ENCODE assay signal across 26 cellular contexts in genomic region chr20:14716251-14716650, GRCh38.
DNase-seq lines count a peak whose midpoint lies in the region; ATAC-seq and TF ChIP-seq lines count a peak whose summit lies in the region.
"Had no signal": no experiment of that assay in that cellular context is flagged by ENCODE, and none has a peak within 500 bp of the region (broad histone marks: within the 10 kb centered on the region; RNA-seq: fewer than 3 reads in every experiment).

No MANE protein-coding gene starts in this region.

- no peaks in the 10 kb centered on the region for H3K23me2 ChIP-seq in H9 (ENCODE audit: insufficient read length, low read depth, low read length, poor library complexity, severe bottlenecking)

- H3K4me3 ChIP-seq in iPS-18a (ENCODE audit: low read length), result peak overlapping the region; percentile 41
- H3K4me3 ChIP-seq in neuron (ENCODE audit: low read length), result peak overlapping the region; percentile 2
- H3K4me3 ChIP-seq in Karpas-422 (ENCODE audit: low read length), result no peak overlapping the region
- H3K4me3 ChIP-seq: pancreas, PC-9, right atrium auricular region, smooth muscle cell, tibial nerve had no signal

- DNase-seq in H9 (peak; percentile 51), cerebellum (ENCODE audit: low spot score) (peak; percentile 24), HuH-7 (ENCODE audit: low spot score) (no peak), Karpas-422 (no peak)
- DNase-seq in activated CD8-positive, alpha-beta memory T cell treated with anti-CD3 and anti-CD28 coated beads, Interleukin-2, amount 50 U/mL, for 4 hours, result no peak
- DNase-seq: ACHN; activated CD4-positive, alpha-beta T cell treated with anti-CD3 and anti-CD28 coated beads, Interleukin-2, amount 10 ng/mL, durations not matched to agents 24 days and 14 days; activated T-cell treated with anti-CD3 and anti-CD28 coated beads, Interleukin-2, amount 50 U/mL, for 4 hours; cerebellar nuclear complex; DMS153; HCEC 1CT; immature natural killer cell; NCI-H1436 treated with DMSO at 0.1 percent for 48 hours; NK-92 treated with Interleukin-12 subunit alpha and Interleukin-12 subunit beta, amount 100 ng/mL, for 24 hours; pancreas; PC-9; stimulated activated CD4-positive, alpha-beta T cell treated with anti-CD3 and anti-CD28 coated beads, Interleukin-2, amount 100 ng/mL, for 24 hours had no signal

- no peaks in the 10 kb centered on the region for H3K36me3 ChIP-seq in iPS-18a (ENCODE audit: control insufficient read depth, low read depth, low read length)
- no peaks in the 10 kb centered on the region for H3K36me3 ChIP-seq in neuron (ENCODE audit: insufficient read depth, low read length)
- H3K36me3 ChIP-seq in Karpas-422 (ENCODE audit: insufficient read depth, low read length), result no peaks in the 10 kb centered on the region
- H3K36me3 ChIP-seq: pancreas, right atrium auricular region, tibial nerve had no signal

- peak overlapping the region; percentile 10 for H3K9ac ChIP-seq in H9 (ENCODE audit: extremely low read depth, insufficient read length, low read length)
- no peak overlapping the region for H3K9ac ChIP-seq in iPS-18a (ENCODE audit: low read length)
- H3K9ac ChIP-seq in Karpas-422 (ENCODE audit: low read length), result no peak overlapping the region
- H3K9ac ChIP-seq: KMS-11 had no signal

- no peak overlapping the region for H2AK5ac ChIP-seq in H9 (ENCODE audit: insufficient read length, low read length)

- ATAC-seq in HG03565 (IDR thresholded peaks at IDR 0.05; ENCODE audit: unreplicated experiment), result no peak
- ATAC-seq: activated T-cell treated with anti-CD3 and anti-CD28 coated beads, Interleukin-2, amount 50 U/mL, for 4 hours; pancreas; Right ventricle myocardium inferior had no signal

- H3K79me1 ChIP-seq in H9 (ENCODE audit: insufficient read depth, low read depth, low read length, poor library complexity, severe bottlenecking), result no peaks in the 10 kb centered on the region

- TF ChIP-seq CTCF in H9 (conservative IDR thresholded peaks at IDR 0.05), result no peak

- no peaks in the 10 kb centered on the region for H3K27me3 Mint-ChIP-seq in H9 (ENCODE audit: low read depth)
- H3K27me3 Mint-ChIP-seq: activated CD4-positive, alpha-beta T cell treated with anti-CD3 and anti-CD28 coated beads, Interleukin-2, amount 10 ng/mL, durations not matched to agents 24 days and 14 days had no signal

- H3T11ph ChIP-seq in H9 (ENCODE audit: low read length), result no peak overlapping the region

- H3K18ac ChIP-seq in H9 (ENCODE audit: insufficient read length, low read depth, low read length), result no peak overlapping the region

- H4K8ac ChIP-seq in H9 (replicated peaks; ENCODE audit: insufficient read length, low read depth, low read length), result no peak overlapping the region

- no peak overlapping the region for H3K56ac ChIP-seq in H9 (ENCODE audit: insufficient read length, low read depth, low read length)

- H3K14ac ChIP-seq in H9 (ENCODE audit: insufficient read depth, low read length), result no peak overlapping the region

- H3K27ac ChIP-seq in H9 (ENCODE audit: insufficient read length, low read depth, low read length), result no peak overlapping the region
- H3K27ac ChIP-seq in iPS-18a (ENCODE audit: low read length), result peak overlapping the region; percentile 62
- H3K27ac ChIP-seq in Karpas-422 (ENCODE audit: low read length), result no peak overlapping the region
- H3K27ac ChIP-seq: KMS-11, pancreas, PC-9, right atrium auricular region, tibial nerve had no signal

- peak overlapping the region; percentile 46 to 55 for H3K4me3 Mint-ChIP-seq in H9
- H3K4me3 Mint-ChIP-seq: activated CD4-positive, alpha-beta T cell treated with anti-CD3 and anti-CD28 coated beads, Interleukin-2, amount 10 ng/mL, durations not matched to agents 24 days and 14 days; activated T-cell treated with anti-CD3 and anti-CD28 coated beads, Interleukin-2, amount 50 U/mL, for 4 hours; immature natural killer cell; T-helper 2 cell treated with Interferon-gamma antibody and Interleukin-4, amounts not matched to agents 5 μg/mL and 100 μg/mL, for 36 hours had no signal

- no peak overlapping the region for H2BK20ac ChIP-seq in H9 (ENCODE audit: low read depth, low read length, poor library complexity, severe bottlenecking)

- H3K4me1 ChIP-seq in H9 (ENCODE audit: insufficient read depth, low read length), result peaks cover 4% of the 10 kb centered on the region; the same call in 1 of the 2 replicates
- H3K4me1 ChIP-seq in iPS-18a (ENCODE audit: control insufficient read depth, low read depth, low read length), result peaks cover 62% of the 10 kb centered on the region
- H3K4me1 ChIP-seq in neuron (ENCODE audit: insufficient read depth, low read length), result peaks cover 23% of the 10 kb centered on the region
- no peaks in the 10 kb centered on the region for H3K4me1 ChIP-seq in Karpas-422 (ENCODE audit: low read length)
- H3K4me1 ChIP-seq: right atrium auricular region had no signal

- peaks cover 63 to 64% of the 10 kb centered on the region in 2 experiments for H3K4me1 Mint-ChIP-seq in H9
- H3K4me1 Mint-ChIP-seq: activated CD4-positive, alpha-beta T cell treated with anti-CD3 and anti-CD28 coated beads, Interleukin-2, amount 10 ng/mL, durations not matched to agents 24 days and 14 days; immature natural killer cell had no signal

- no peak overlapping the region for H3K4ac ChIP-seq in H9 (ENCODE audit: low read depth, low read length)

- no peaks in the 10 kb centered on the region for H4K20me1 ChIP-seq in H9 (ENCODE audit: control insufficient read depth, insufficient read depth, insufficient read length)
- no peaks in the 10 kb centered on the region for H4K20me1 ChIP-seq in Karpas-422 (ENCODE audit: insufficient read depth, low read depth, low read length)

- H4K5ac ChIP-seq in H9 (ENCODE audit: insufficient read length, low read depth, low read length), result no peak overlapping the region

- H2BK15ac ChIP-seq in H9 (ENCODE audit: low read depth, low read length), result no peak overlapping the region

- H3K9me3 ChIP-seq in H9 (ENCODE audit: control insufficient read depth, low read depth, low read length), result no peaks in the 10 kb centered on the region
- no peaks in the 10 kb centered on the region for H3K9me3 ChIP-seq in iPS-18a (ENCODE audit: control insufficient read depth, low read depth, low read length)
- no peaks in the 10 kb centered on the region for H3K9me3 ChIP-seq in neuron (ENCODE audit: low read length)
- H3K9me3 ChIP-seq in Karpas-422 (ENCODE audit: low read length), result no peaks in the 10 kb centered on the region
- H3K9me3 ChIP-seq: pancreas, right atrium auricular region, tibial nerve had no signal

- peaks cover 0 to 2% of the 10 kb centered on the region in 2 experiments; a peak in 1 of 5 replicates for H3K9me3 Mint-ChIP-seq in H9

- H2AFZ ChIP-seq in H9 (ENCODE audit: low read length) (no peak overlapping the region), neuron (ENCODE audit: low read depth, low read length) (peak overlapping the region; percentile 44), Karpas-422 (ENCODE audit: low read length) (no peak overlapping the region)
- H2AFZ ChIP-seq: PC-9 had no signal

- peaks cover 0 to 8% (median 4%) of the 10 kb centered on the region in 3 experiments; a peak in 3 of 7 replicates for H3K36me3 Mint-ChIP-seq in H9 (ENCODE audit: insufficient read depth in 1 of 3, low read depth in 3 of 3)

- no peak overlapping the region for H2BK12ac ChIP-seq in H9 (ENCODE audit: insufficient read length, low read depth, low read length)

- H3K79me2 ChIP-seq in H9 (ENCODE audit: insufficient read depth, low read length) (no peaks in the 10 kb centered on the region), Karpas-422 (ENCODE audit: low read length) (no peaks in the 10 kb centered on the region)

- no CpG with 5 or more reads among the region's 4 CpGs for WGBS in H9 (ENCODE audit: extremely low coverage, insufficient read length, low lambda C conversion rate)

- peak overlapping the region; percentile 83 to 97 (median 94); a peak in 6 of 7 replicates for H3K27ac Mint-ChIP-seq in H9
- H3K27ac Mint-ChIP-seq: activated CD4-positive, alpha-beta T cell treated with anti-CD3 and anti-CD28 coated beads, Interleukin-2, amount 10 ng/mL, durations not matched to agents 24 days and 14 days; immature natural killer cell; T-helper 2 cell treated with Interferon-gamma antibody and Interleukin-4, amounts not matched to agents 5 μg/mL and 100 μg/mL, for 36 hours had no signal

- H3K27me3 ChIP-seq in H9 (ENCODE audit: insufficient read depth, low read length) (no peaks in the 10 kb centered on the region), iPS-18a (ENCODE audit: control insufficient read depth, insufficient read depth, low read length) (no peaks in the 10 kb centered on the region), neuron (ENCODE audit: insufficient read depth, low read length) (no peaks in the 10 kb centered on the region), Karpas-422 (ENCODE audit: low read length) (no peaks in the 10 kb centered on the region)
- H3K27me3 ChIP-seq: pancreas, right atrium auricular region, tibial nerve had no signal

- no peak overlapping the region for H2BK5ac ChIP-seq in H9 (ENCODE audit: insufficient read length, low read length)

- H3K4me2 ChIP-seq in H9 (ENCODE audit: insufficient read depth, insufficient read length, low read length) (peak overlapping the region; percentile 55), Karpas-422 (ENCODE audit: low read depth, low read length, poor library complexity, severe bottlenecking) (no peak overlapping the region)
- H3K4me2 ChIP-seq: KMS-11, PC-9, smooth muscle cell had no signal

- H2BK120ac ChIP-seq in H9 (ENCODE audit: low read depth, low read length, poor library complexity, severe bottlenecking), result no peak overlapping the region

- no peak overlapping the region for H3K23ac ChIP-seq in H9 (ENCODE audit: insufficient read length, low read depth, low read length)

- H3K9me2 ChIP-seq in Karpas-422 (replicated peaks; ENCODE audit: insufficient read depth, low read length), result no peaks in the 10 kb centered on the region

- H4K91ac ChIP-seq in H9 (ENCODE audit: insufficient read length, low read depth, low read length), result no peak overlapping the region

Comparison
In these comparisons a context has a peak if more than half of its experiments do, and no peak if none do; other contexts are left out.
1. DNase-seq: peak in H9 (single experiment) and cerebellum (single experiment); none in HuH-7 (single experiment), Karpas-422 (single experiment) and activated CD8-positive, alpha-beta memory T cell treated with anti-CD3 and anti-CD28 coated beads, Interleukin-2, amount 50 U/mL, for 4 hours (single experiment).